Comparison of ENCODE assay signal across 1 cellular context in the genomic region with DNA sequence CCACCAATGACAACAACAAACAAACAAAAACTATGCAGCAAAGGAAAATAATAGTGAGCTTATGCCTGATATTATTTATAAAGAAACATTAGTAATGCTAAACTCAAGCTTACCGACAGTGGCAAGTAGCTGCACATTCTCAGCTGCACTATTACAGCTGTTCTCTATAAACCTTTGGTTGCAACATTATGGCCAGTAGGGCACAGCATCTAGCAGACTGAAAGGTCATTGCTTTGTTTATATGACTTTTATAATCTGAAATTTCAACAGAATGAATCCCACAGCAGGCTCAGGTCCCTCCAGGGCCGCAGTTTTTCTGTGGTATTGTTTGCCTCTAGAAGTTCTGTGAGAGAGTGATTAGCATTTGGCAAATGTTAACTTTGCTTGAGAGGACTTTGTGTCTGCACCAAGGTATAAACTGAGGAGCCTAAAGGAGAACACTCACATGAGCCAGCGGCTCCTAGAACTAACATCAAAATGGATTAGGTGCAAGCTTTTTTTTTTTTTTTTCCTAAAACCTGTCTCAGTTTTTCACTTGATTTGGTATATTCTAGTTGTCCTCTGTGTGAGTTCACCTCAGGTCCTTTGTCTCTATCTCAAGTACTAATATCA.
TF ChIP-seq lines count a peak whose summit lies in the region.

No MANE protein-coding gene starts in this region.

TF ChIP-seq in H1, 55 proteins besides CTCF, POLR2A, EP300 and RAD21 (continued from another document):
- TF ChIP-seq JUND (IDR thresholded peaks at IDR 0.05; ENCODE audit: low read length) (no peak), KDM4A (IDR thresholded peaks at IDR 0.05; ENCODE audit: low read depth, low read length, severe bottlenecking) (no peak), ZNF274 (IDR thresholded peaks at IDR 0.05; ENCODE audit: borderline replicate concordance, extremely low read depth, low read length) (no peak), SIX5 (IDR thresholded peaks at IDR 0.05; ENCODE audit: low read depth, low read length) (no peak)
